33 cellular contexts compared by ENCODE assay signal in genomic region chr10:76514891-76515290, GRCh38.
"Had no signal": no experiment of that assay in that cellular context is flagged by ENCODE, and none has a peak within 500 bp of the region (broad histone marks: within the 10 kb centered on the region; RNA-seq: fewer than 3 reads in every experiment).

No MANE protein-coding gene starts in this region.

- H3K36me3 ChIP-seq: MG63 had no signal

- H3K9ac ChIP-seq: KMS-11 had no signal

- H3K27me3 ChIP-seq: MG63 had no signal

- H3K4me3 ChIP-seq: MG63 had no signal

- DNase-seq: Karpas-422, Kasumi-1, KBM-7, KG1, MG63, MM.1S, MV-4-11, NCI-H1048, NCI-H1092, NCI-H1092 treated with DMSO at 0.1 percent for 48 hours, NCI-H1105, NCI-H1105 treated with DMSO at 0.1 percent for 48 hours, NCI-H1417, NCI-H1417 treated with DMSO at 0.1 percent for 48 hours, NCI-H1436, NCI-H1436 treated with DMSO at 0.1 percent for 48 hours, NCI-H146, NCI-H1694, NCI-H1694 treated with DMSO at 0.1 percent for 48 hours, NCI-H187, NCI-H187 treated with DMSO at 0.1 percent for 48 hours, NCI-H1930, NCI-H2029, NCI-H2029 treated with DMSO at 0.1 percent for 48 hours, NCI-H2081, NCI-H2081 treated with DMSO at 0.1 percent for 48 hours, NCI-H2107, NCI-H2171, NCI-H2171 treated with DMSO at 0.1 percent for 48 hours, NCI-H2227 treated with DMSO at 0.1 percent for 48 hours, NCI-H226, NCI-H345 had no signal

- H3K27ac ChIP-seq: KMS-11 had no signal

- H3K9me3 ChIP-seq: MG63 had no signal

- H3K4me2 ChIP-seq: KMS-11 had no signal
